12 cellular contexts compared by ENCODE assay signal in the genomic region with DNA sequence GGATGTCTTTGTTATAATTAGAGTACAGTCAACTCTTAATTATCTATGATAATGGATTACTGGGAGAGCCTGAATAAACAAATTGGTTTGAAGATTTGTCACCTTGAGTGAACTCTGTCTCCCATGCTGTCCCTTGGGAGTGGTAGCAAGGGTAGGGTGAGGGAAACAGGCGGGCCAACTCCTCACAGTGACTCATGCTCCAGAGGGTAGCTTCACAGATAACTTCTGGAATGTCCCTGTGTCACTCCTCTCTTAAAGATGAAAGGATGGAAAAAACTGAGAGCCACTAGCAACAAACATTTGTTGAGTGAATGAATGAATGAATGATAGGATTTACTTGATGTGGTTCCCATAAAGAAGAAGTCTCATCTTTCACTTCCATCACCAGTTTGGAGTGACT. TPM values are rescaled to one million over a fixed set of nuclear protein-coding genes. Genes with fewer than 3 reads are reported as not detected.
"Had no signal": no experiment of that assay in that cellular context is flagged by ENCODE, and none has a peak within 500 bp of the region (broad histone marks: within the 10 kb centered on the region; RNA-seq: fewer than 3 reads in every experiment).

No MANE protein-coding gene starts in this region.

- H3K4me1 Mint-ChIP-seq: activated naive CD8-positive, alpha-beta T cell treated with anti-CD3 and anti-CD28 coated beads, Interleukin-2, amount 50 U/mL, for 24 hours; neural crest cell; stimulated activated effector memory CD8-positive, alpha-beta T cell treated with anti-CD3 and anti-CD28 coated beads, Interleukin-12 subunit alpha, Interleukin-12 subunit beta, amount 100 ng/mL, for 72 hours had no signal

- H3K27me3 ChIP-seq: ascending aorta, gastrocnemius medialis, thyroid gland, uterus had no signal

- H3K9me3 Mint-ChIP-seq: neural crest cell had no signal

- H3K27me3 Mint-ChIP-seq: activated naive CD8-positive, alpha-beta T cell treated with anti-CD3 and anti-CD28 coated beads, Interleukin-2, amount 50 U/mL, for 24 hours had no signal

- H3K27ac Mint-ChIP-seq: activated naive CD8-positive, alpha-beta T cell treated with anti-CD3 and anti-CD28 coated beads, Interleukin-2, amount 50 U/mL, for 24 hours; stimulated activated effector memory CD8-positive, alpha-beta T cell treated with anti-CD3 and anti-CD28 coated beads, Interleukin-12 subunit alpha, Interleukin-12 subunit beta, amount 100 ng/mL, for 72 hours had no signal

- DNase-seq: activated CD4-positive, alpha-beta T cell treated with anti-CD3 and anti-CD28 coated beads for 48 hours; activated naive CD4-positive, alpha-beta T cell treated with Interleukin-2 at 50 U/mL for 16 hours; activated naive CD8-positive, alpha-beta T cell treated with anti-CD3 and anti-CD28 coated beads, Interleukin-2, amount 50 U/mL, for 24 hours; gastrocnemius medialis; kidney; left ventricle myocardium superior; thyroid gland; uterus had no signal

- H3K4me3 Mint-ChIP-seq: activated naive CD8-positive, alpha-beta T cell treated with anti-CD3 and anti-CD28 coated beads, Interleukin-2, amount 50 U/mL, for 24 hours; neural crest cell; stimulated activated effector memory CD8-positive, alpha-beta T cell treated with anti-CD3 and anti-CD28 coated beads, Interleukin-12 subunit alpha, Interleukin-12 subunit beta, amount 100 ng/mL, for 72 hours had no signal

- H3K27ac ChIP-seq: ascending aorta, gastrocnemius medialis, skin epidermis, thyroid gland, uterus had no signal

- H3K36me3 Mint-ChIP-seq: stimulated activated effector memory CD8-positive, alpha-beta T cell treated with anti-CD3 and anti-CD28 coated beads, Interleukin-12 subunit alpha, Interleukin-12 subunit beta, amount 100 ng/mL, for 72 hours had no signal

- H3K4me3 ChIP-seq: ascending aorta, gastrocnemius medialis, skin epidermis, thyroid gland, uterus had no signal

RNA-seq across cellular contexts. Expression of a gene that starts 53.5 kb away (rescaled TPM):
- total RNA-seq: neural crest cell had no signal
